In genomic region chr15:55588818-55589122, GRCh38 we compare ENCODE assay signal across 8 cellular contexts. TPM values are rescaled to one million over a fixed set of nuclear protein-coding genes. Genes with fewer than 3 reads are reported as not detected.
DNase-seq lines count a peak whose midpoint lies in the region; ATAC-seq and TF ChIP-seq lines count a peak whose summit lies in the region.

No MANE protein-coding gene starts in this region.

- H3K9me3 Mint-ChIP-seq in CD4-positive, CD25-positive, alpha-beta regulatory T cell = peaks cover 0 to 10% (median 0%) of the 10 kb centered on the region in 7 donors
- peaks cover 0 to 6% of the 10 kb centered on the region in 2 donors for H3K9me3 Mint-ChIP-seq in stimulated activated naive B cell treated with anti-CD40 and anti-IgM and Interleukin-4, amounts not matched to agents 10 μg/mL and 1 μg/mL and 100 μg/mL, for 72 hours

- H3K4me2 ChIP-seq in fibroblast of lung (ENCODE audit: extremely low read depth, insufficient read depth, low read length) (peak overlapping the region; percentile 73), parathyroid adenoma (ENCODE audit: low read length) (peak overlapping the region; percentile 74)

- H3K27ac ChIP-seq in CD4-positive, CD25-positive, alpha-beta regulatory T cell (ENCODE audit: insufficient read depth, low read length, poor library complexity, severe bottlenecking) = no peak overlapping the region
- H3K27ac ChIP-seq in RWPE2 (ENCODE audit: poor library complexity, severe bottlenecking) (no peak overlapping the region), fibroblast of lung (ENCODE audit: insufficient read depth, low read length) (peak overlapping the region; percentile 66), parathyroid adenoma (peak overlapping the region; percentile 67)

- H2AFZ ChIP-seq in fibroblast of lung (ENCODE audit: low read length) (peak overlapping the region; percentile 94), parathyroid adenoma (peak overlapping the region; percentile 84)

- H3K4me3 Mint-ChIP-seq in CD4-positive, CD25-positive, alpha-beta regulatory T cell = peak overlapping the region in 3 of 4 donors; percentile 78 to 81 (median 81)
- H3K4me3 Mint-ChIP-seq in stimulated activated naive B cell treated with anti-CD40 and anti-IgM and Interleukin-4, amounts not matched to agents 10 μg/mL and 1 μg/mL and 100 μg/mL, for 72 hours = peak overlapping the region in 1 of 2 donors; percentile 73

- no peak for TF ChIP-seq CTCF in RWPE2 (IDR thresholded peaks at IDR 0.05; ENCODE audit: poor library complexity, severe bottlenecking)
- no peak for TF ChIP-seq CTCF in fibroblast of lung (conservative IDR thresholded peaks at IDR 0.05 in 1 of 2, IDR thresholded peaks at IDR 0.05 in 1 of 2; ENCODE audit: low read depth in 1 of 2, low read length in 2 of 2)
- no peak for TF ChIP-seq CTCF in parathyroid adenoma (IDR thresholded peaks at IDR 0.05)

- peaks cover 31% of the 10 kb centered on the region for H3K27me3 Mint-ChIP-seq in CD4-positive, CD25-positive, alpha-beta regulatory T cell
- H3K27me3 Mint-ChIP-seq in stimulated activated naive B cell treated with anti-CD40 and anti-IgM and Interleukin-4, amounts not matched to agents 10 μg/mL and 1 μg/mL and 100 μg/mL, for 72 hours = peaks cover 30 to 35% of the 10 kb centered on the region in 2 donors

- peaks cover 0 to 3% of the 10 kb centered on the region in 2 experiments for H3K9me3 ChIP-seq in CD4-positive, CD25-positive, alpha-beta regulatory T cell (ENCODE audit: control insufficient read depth in 2 of 2, low read length in 2 of 2)
- no peaks in the 10 kb centered on the region for H3K9me3 ChIP-seq in RWPE2 (ENCODE audit: severe bottlenecking)
- no peaks in the 10 kb centered on the region for H3K9me3 ChIP-seq in fibroblast of lung (ENCODE audit: control insufficient read depth, insufficient read depth, low read depth, low read length)
- no peaks in the 10 kb centered on the region for H3K9me3 ChIP-seq in parathyroid adenoma (ENCODE audit: control insufficient read depth, low read length)

- peaks cover 7% of the 10 kb centered on the region for H3K4me1 ChIP-seq in CD4-positive, CD25-positive, alpha-beta regulatory T cell (ENCODE audit: control insufficient read depth, insufficient read depth, low read length, poor library complexity, severe bottlenecking)
- H3K4me1 ChIP-seq in RWPE2 (ENCODE audit: insufficient read depth, poor library complexity, severe bottlenecking) (no peaks in the 10 kb centered on the region), fibroblast of lung (ENCODE audit: control insufficient read depth, extremely low read depth, insufficient read depth, low read length) (no peaks in the 10 kb centered on the region), parathyroid adenoma (no peaks in the 10 kb centered on the region)

- H3K4me1 Mint-ChIP-seq in CD4-positive, CD25-positive, alpha-beta regulatory T cell = peaks cover 0 to 3% (median 0%) of the 10 kb centered on the region in 4 donors
- no peaks in the 10 kb centered on the region for H3K4me1 Mint-ChIP-seq in stimulated activated naive B cell treated with anti-CD40 and anti-IgM and Interleukin-4, amounts not matched to agents 10 μg/mL and 1 μg/mL and 100 μg/mL, for 72 hours

- peak overlapping the region; percentile 78 for H3K9ac ChIP-seq in fibroblast of lung (ENCODE audit: insufficient read depth, low read length)
- H3K9ac ChIP-seq in parathyroid adenoma = no peak overlapping the region

- H3K79me2 ChIP-seq in fibroblast of lung (ENCODE audit: control insufficient read depth, insufficient read depth, low read length) = peaks cover 6% of the 10 kb centered on the region
- peaks cover 5% of the 10 kb centered on the region for H3K79me2 ChIP-seq in parathyroid adenoma

- ATAC-seq in CD4-positive, CD25-positive, alpha-beta regulatory T cell (ENCODE audit: low read depth in 2 of 2) = no peak
- ATAC-seq in RWPE2 (ENCODE audit: low read depth) (no peak), GM21526 (IDR thresholded peaks at IDR 0.05; ENCODE audit: low FRiP score, unreplicated experiment) (no peak), GM21423 (IDR thresholded peaks at IDR 0.05; ENCODE audit: unreplicated experiment) (no peak)
- ATAC-seq in stimulated activated naive B cell treated with anti-CD40 and anti-IgM and Interleukin-4, amounts not matched to agents 10 μg/mL and 1 μg/mL and 100 μg/mL, for 72 hours (replicated peaks) = no peak

- H4K20me1 ChIP-seq in fibroblast of lung (ENCODE audit: control insufficient read depth, extremely low read depth, insufficient read depth, low read length) = no peaks in the 10 kb centered on the region

- DNase-seq in CD4-positive, CD25-positive, alpha-beta regulatory T cell = no peak
- no peak for DNase-seq in RWPE2 (ENCODE audit: low spot score)
- DNase-seq in fibroblast of lung (ENCODE audit: low read depth in 2 of 2) = no peak
- no peak for DNase-seq in GM19238 (ENCODE audit: insufficient read length, low spot score)
- DNase-seq in stimulated activated naive B cell treated with anti-CD40 and anti-IgM and Interleukin-4, amounts not matched to agents 10 μg/mL and 1 μg/mL and 100 μg/mL, for 72 hours = no peak

- no peak overlapping the region for H3K4me3 ChIP-seq in CD4-positive, CD25-positive, alpha-beta regulatory T cell (ENCODE audit: low read depth, low read length)
- peak overlapping the region; percentile 74 for H3K4me3 ChIP-seq in RWPE2 (ENCODE audit: severe bottlenecking)
- H3K4me3 ChIP-seq in fibroblast of lung (replicated peaks in 1 of 4; ENCODE audit: control extremely low read depth in 1 of 4, insufficient read depth in 1 of 4, low read depth in 3 of 4, low read length in 4 of 4) = peak overlapping the region; percentile 60 to 73 (median 68)
- H3K4me3 ChIP-seq in parathyroid adenoma (ENCODE audit: low read depth, low read length) = peak overlapping the region; percentile 55

- H3K36me3 Mint-ChIP-seq in CD4-positive, CD25-positive, alpha-beta regulatory T cell = no peaks in the 10 kb centered on the region
- H3K36me3 Mint-ChIP-seq in stimulated activated naive B cell treated with anti-CD40 and anti-IgM and Interleukin-4, amounts not matched to agents 10 μg/mL and 1 μg/mL and 100 μg/mL, for 72 hours = no peaks in the 10 kb centered on the region

- no peaks in the 10 kb centered on the region for H3K36me3 ChIP-seq in CD4-positive, CD25-positive, alpha-beta regulatory T cell (ENCODE audit: control insufficient read depth, insufficient read depth, low read length)
- H3K36me3 ChIP-seq in RWPE2 (ENCODE audit: low read depth) = no peaks in the 10 kb centered on the region
- H3K36me3 ChIP-seq in fibroblast of lung (ENCODE audit: control insufficient read depth, insufficient read depth, low read length) = no peaks in the 10 kb centered on the region
- no peaks in the 10 kb centered on the region for H3K36me3 ChIP-seq in parathyroid adenoma (ENCODE audit: control insufficient read depth, insufficient read depth, low read length)

- peaks cover 34% of the 10 kb centered on the region for H3K27me3 ChIP-seq in CD4-positive, CD25-positive, alpha-beta regulatory T cell (ENCODE audit: control insufficient read depth, insufficient read depth, low read length)
- peaks cover 17% of the 10 kb centered on the region for H3K27me3 ChIP-seq in RWPE2 (ENCODE audit: insufficient read depth, poor library complexity, severe bottlenecking)
- no peaks in the 10 kb centered on the region for H3K27me3 ChIP-seq in fibroblast of lung (ENCODE audit: control insufficient read depth, insufficient read depth, low read length)
- H3K27me3 ChIP-seq in parathyroid adenoma (ENCODE audit: control insufficient read depth, insufficient read depth, low read length) = no peaks in the 10 kb centered on the region

- H3K27ac Mint-ChIP-seq in CD4-positive, CD25-positive, alpha-beta regulatory T cell = no peak overlapping the region
- no peak overlapping the region for H3K27ac Mint-ChIP-seq in stimulated activated naive B cell treated with anti-CD40 and anti-IgM and Interleukin-4, amounts not matched to agents 10 μg/mL and 1 μg/mL and 100 μg/mL, for 72 hours

RNA-seq across cellular contexts. Expression of gene PYGO1, which starts 0.6 kb away (rescaled TPM):
- not detected for total RNA-seq in CD4-positive, CD25-positive, alpha-beta regulatory T cell
- not detected for polyA plus RNA-seq in CD4-positive, CD25-positive, alpha-beta regulatory T cell
- 7.7 and 10.1 TPM in 2 replicates for total RNA-seq in fibroblast of lung
- polyA plus RNA-seq in fibroblast of lung = 9.6 and 11.3 TPM in 2 replicates
- 4.1 and 5.4 TPM in 2 replicates for polyA plus RNA-seq in fibroblast of lung (2012)
- polyA minus RNA-seq in fibroblast of lung (ENCODE audit: low replicate concordance) = 1.6 and 3.0 TPM in 2 replicates

Comparison
In these comparisons a context has a peak if more than half of its experiments do, and no peak if none do; other contexts are left out.
1. H3K27ac ChIP-seq: peak in fibroblast of lung (single experiment) and parathyroid adenoma (single experiment); none in CD4-positive, CD25-positive, alpha-beta regulatory T cell (single experiment) and RWPE2 (single experiment).